ENCODE assay signal across 10 cellular contexts in the genomic region with DNA sequence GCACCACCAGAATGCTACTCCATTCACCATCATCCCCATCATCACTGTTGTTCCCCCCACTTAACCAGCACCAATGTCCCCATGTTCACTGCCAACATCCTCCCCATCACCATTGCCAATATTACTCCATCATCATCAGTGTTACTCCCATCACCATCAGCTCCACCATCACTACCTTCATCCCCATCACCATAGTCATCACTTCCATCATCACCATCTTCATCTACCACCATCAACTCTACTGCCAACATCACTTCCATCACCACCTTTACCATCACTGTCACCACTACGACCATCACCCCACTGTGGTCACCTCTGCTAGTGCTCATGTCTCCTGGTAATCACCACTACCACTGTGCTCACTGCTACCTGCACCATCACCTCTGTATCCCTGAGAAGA.
"Had no signal": no experiment of that assay in that cellular context is flagged by ENCODE, and none has a peak within 500 bp of the region (broad histone marks: within the 10 kb centered on the region; RNA-seq: fewer than 3 reads in every experiment).

No MANE protein-coding gene starts in this region.

- H3K4me3 ChIP-seq: GM23338 had no signal

- H3K27ac Mint-ChIP-seq: GM23338, H9, HFFc6 had no signal

- H3K4me2 ChIP-seq: GM23338, KMS-11 had no signal

- H3K27ac ChIP-seq: HL-60, KMS-11 had no signal

- H2AFZ ChIP-seq: GM23338 had no signal

- FAIRE-seq: H1, H54 had no signal

- H3K4me1 Mint-ChIP-seq: GM23338, H9 had no signal

- DNase-seq: H9, HCEC 1CT, HFFc6, IMR-90, KBM-7 had no signal

- H3K4me3 Mint-ChIP-seq: GM23338, H9, HFFc6 had no signal

- H3K9me3 Mint-ChIP-seq: GM23338, H9, HFFc6 had no signal

- H3K9ac ChIP-seq: KMS-11 had no signal
